Comparison of ENCODE assay signal across 8 cellular contexts in genomic region chr12:401235-402126, GRCh38. TPM values are rescaled to one million over a fixed set of nuclear protein-coding genes. Genes with fewer than 3 reads are reported as not detected.
DNase-seq lines count a peak whose midpoint lies in the region; ATAC-seq, FAIRE-seq and TF ChIP-seq lines count a peak whose summit lies in the region.

CCDC77 (plus strand) TSS chr12:401644; CDS start chr12:409384, 7,740 bp downstream.

- intact Hi-C loops in adrenal gland (cut with DNase I): no loop called here

- 0 to 1% (median 1%) methylated on average over 40 to 47 of the region's 47 CpGs for WGBS in adrenal gland, 4 donors

- peak; percentile 99 for ATAC-seq in HG02678 (IDR thresholded peaks at IDR 0.05; ENCODE audit: unreplicated experiment)

- peak; percentile 79 for DNase-seq in RCC 7860 (ENCODE audit: low spot score)
- DNase-seq in adrenal gland: peak; percentile 90 to 96 (median 94)
- peak; percentile 92 for DNase-seq in hepatic stellate cell (ENCODE audit: low spot score)
- peak; percentile 62 for DNase-seq in skeletal muscle cell (ENCODE audit: low read depth)
- no peak for DNase-seq in hypothalamus (lab: John Stamatoyannopoulos, UW)
- no peak for DNase-seq in hippocampal formation (lab: John Stamatoyannopoulos, UW)

- TF ChIP-seq CTCF in GM12875 (IDR thresholded peaks at IDR 0.05; ENCODE audit: borderline replicate concordance, insufficient read depth, low read depth, low read length) (no peak), adrenal gland (IDR thresholded peaks at IDR 0.05) (no peak)

- peak; percentile 78 for FAIRE-seq in RCC 7860 (lab: Jason Lieb, UNC)

- no peaks in the 10 kb centered on the region for H3K27me3 ChIP-seq in adrenal gland

- TF ChIP-seq POLR2A in adrenal gland (IDR thresholded peaks at IDR 0.05): peak in 1 of 2 donors; percentile 64

- H3K36me3 ChIP-seq in adrenal gland (replicated peaks in 1 of 2): no peaks in the 10 kb centered on the region

- H3K4me3 ChIP-seq in GM12875 (ENCODE audit: low read depth, low read length) (peak within 1 kb of the TSS; percentile 82), adrenal gland (peak within 1 kb of the TSS; percentile 19 to 84 (median 70)), skeletal muscle cell (ENCODE audit: low read depth, low read length) (peak within 1 kb of the TSS; percentile 60)

- peak within 1 kb of the TSS; percentile 15 to 81 (median 51) for H3K27ac ChIP-seq in adrenal gland

- no peaks in the 10 kb centered on the region for H3K9me3 ChIP-seq in adrenal gland (replicated peaks in 1 of 3)

- H3K4me1 ChIP-seq in adrenal gland (replicated peaks in 1 of 2): peaks cover 0 to 15% of the 10 kb centered on the region in 2 donors

RNA-seq across cellular contexts. Expression of gene CCDC77, which starts in this region (rescaled TPM):
- 10 to 100 TPM in 4 of 8 donors, 1 to 10 TPM in 4; 5.1 to 47.5 (median 9.7) TPM for total RNA-seq in adrenal gland
- 1 to 10 TPM; 5.6 to 9.3 (median 8.6) TPM for polyA plus RNA-seq in adrenal gland

Comparison
In these comparisons a context has a peak if more than half of its experiments do, and no peak if none do; other contexts are left out.
1. DNase-seq: peak in RCC 7860 (single experiment), adrenal gland (7 of 7), hepatic stellate cell (single experiment) and skeletal muscle cell (single experiment); none in hypothalamus (0 of 51) and hippocampal formation (0 of 2).
2. Peak in every context shown above with its lines, with median percentiles within 50 percentile points of each other: H3K4me3 ChIP-seq.